In the genomic region with DNA sequence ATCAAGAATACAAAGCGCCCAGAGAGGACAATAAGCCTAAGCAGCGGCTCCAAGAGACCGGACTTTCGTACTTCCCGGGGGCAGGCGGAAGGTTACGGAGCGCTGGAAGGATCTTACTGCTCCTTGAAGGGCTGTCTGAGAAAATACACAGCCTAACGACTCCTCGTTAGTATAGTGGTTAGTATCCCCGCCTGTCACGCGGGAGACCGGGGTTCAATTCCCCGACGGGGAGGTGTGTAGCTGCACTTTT, we compare ENCODE assay signal across 8 cellular contexts. TPM values are rescaled to one million over a fixed set of nuclear protein-coding genes. Genes with fewer than 3 reads are reported as not detected.
A peak's percentile ranks its signal among the peaks of the same experiment; 100 is the strongest.
DNase-seq lines count a peak whose midpoint lies in the region; ATAC-seq, FAIRE-seq and TF ChIP-seq lines count a peak whose summit lies in the region.

No MANE protein-coding gene starts in this region.

- H3K27me3 Mint-ChIP-seq in natural killer cell treated with Interleukin-12 subunit alpha and Interleukin-12 subunit beta and Interleukin-15 and Interleukin-18, amount 100 ng/mL, for 72 hours, result no peaks in the 10 kb centered on the region

- H3K4me3 Mint-ChIP-seq in natural killer cell treated with Interleukin-12 subunit alpha and Interleukin-12 subunit beta and Interleukin-15 and Interleukin-18, amount 100 ng/mL, for 72 hours, result peak overlapping the region; percentile 98

- peaks cover 9% of the 10 kb centered on the region for H3K36me3 Mint-ChIP-seq in natural killer cell treated with Interleukin-12 subunit alpha and Interleukin-12 subunit beta and Interleukin-15 and Interleukin-18, amount 100 ng/mL, for 72 hours

- peak; percentile 54 for ATAC-seq in GM21515 (IDR thresholded peaks at IDR 0.05; ENCODE audit: unreplicated experiment)
- ATAC-seq in natural killer cell treated with Interleukin-12 subunit alpha and Interleukin-12 subunit beta and Interleukin-15 and Interleukin-18, amount 100 ng/mL, for 72 hours, result peak; percentile 80 to 84
- peak; percentile 80 for ATAC-seq in stimulated activated naive CD8-positive, alpha-beta T cell treated with anti-CD3 and anti-CD28 coated beads, Interleukin-15, Interleukin-2, amounts not matched to agents 100 U/mL and 50 U/mL, for 24 hours

- H3K4me3 ChIP-seq in HUES6 (ENCODE audit: low read depth, low read length) (peak overlapping the region; percentile 77), fibroblast of pulmonary artery (replicated peaks; ENCODE audit: low read depth, low read length) (peak overlapping the region; percentile 64)

- H3K9me3 Mint-ChIP-seq in natural killer cell treated with Interleukin-12 subunit alpha and Interleukin-12 subunit beta and Interleukin-15 and Interleukin-18, amount 100 ng/mL, for 72 hours, result no peaks in the 10 kb centered on the region

- no peaks in the 10 kb centered on the region for H3K9me3 ChIP-seq in HUES6 (ENCODE audit: control insufficient read depth, insufficient read depth, low read depth, low read length)

- peak overlapping the region; percentile 100 for H3K27ac Mint-ChIP-seq in natural killer cell treated with Interleukin-12 subunit alpha and Interleukin-12 subunit beta and Interleukin-15 and Interleukin-18, amount 100 ng/mL, for 72 hours

- FAIRE-seq in RCC 7860 (lab: Jason Lieb, UNC), result peak; percentile 12

- peaks cover 25 to 26% of the 10 kb centered on the region in 2 donors for H3K4me1 Mint-ChIP-seq in natural killer cell treated with Interleukin-12 subunit alpha and Interleukin-12 subunit beta and Interleukin-15 and Interleukin-18, amount 100 ng/mL, for 72 hours (ENCODE audit: low read depth in 2 of 2)

- peak overlapping the region; percentile 95 for H3K9ac ChIP-seq in HUES6 (ENCODE audit: low read length)

- DNase-seq in DMS 273 treated with DMSO at 0.1 percent for 48 hours (lab: John Stamatoyannopoulos, UW) (peak; percentile 85), RCC 7860 (ENCODE audit: low spot score) (peak; percentile 90), fibroblast of pulmonary artery (ENCODE audit: low read depth) (peak; percentile 98)
- DNase-seq in activated T-helper 9 cell treated with anti-CD3 and anti-CD28 coated beads, Interleukin-2, amount 50 U/mL, for 16 hours (ENCODE audit: low read depth), result peak; percentile 76
- peak; percentile 87 for DNase-seq in natural killer cell treated with Interleukin-12 subunit alpha and Interleukin-12 subunit beta and Interleukin-15 and Interleukin-18, amount 100 ng/mL, for 72 hours (ENCODE audit: low spot score)
- peak; percentile 91 for DNase-seq in stimulated activated naive CD8-positive, alpha-beta T cell treated with anti-CD3 and anti-CD28 coated beads, Interleukin-15, Interleukin-2, amounts not matched to agents 100 U/mL and 50 U/mL, for 24 hours

- H3K4me1 ChIP-seq in HUES6 (ENCODE audit: control insufficient read depth, insufficient read depth, low read length), result 0 out of 2 replicates have a peak, but pooled peaks cover 3% of the 10 kb centered on the region

- H3K36me3 ChIP-seq in HUES6 (ENCODE audit: control insufficient read depth, insufficient read depth, low read length), result no peaks in the 10 kb centered on the region

- no peak for TF ChIP-seq CTCF in fibroblast of pulmonary artery (IDR thresholded peaks at IDR 0.05; ENCODE audit: low read length, missing control alignments)

- peak overlapping the region; percentile 81 for H3K27ac ChIP-seq in HUES6 (ENCODE audit: low read depth, low read length)

- no peaks in the 10 kb centered on the region for H3K27me3 ChIP-seq in HUES6 (ENCODE audit: control insufficient read depth, insufficient read depth, low read length)

RNA-seq across cellular contexts. Expression of gene TMPO, which starts 12.1 kb away (rescaled TPM):
- total RNA-seq in natural killer cell treated with Interleukin-12 subunit alpha and Interleukin-12 subunit beta and Interleukin-15 and Interleukin-18, amount 100 ng/mL, for 72 hours, result 100 to 1,000 TPM; 147 to 219 TPM

Comparison
In these comparisons a context has a peak if more than half of its experiments do, and no peak if none do; other contexts are left out.
1. Peak in every context shown above with its lines: DNase-seq, ATAC-seq, H3K4me3 ChIP-seq and H3K27ac ChIP-seq.